Comparison of ENCODE assay signal across 12 cellular contexts in genomic region chr22:30830907-30831306, GRCh38.
DNase-seq lines count a peak whose midpoint lies in the region; ATAC-seq, FAIRE-seq and TF ChIP-seq lines count a peak whose summit lies in the region.
"Had no signal": no experiment of that assay in that cellular context is flagged by ENCODE, and none has a peak within 500 bp of the region (broad histone marks: within the 10 kb centered on the region; RNA-seq: fewer than 3 reads in every experiment).

No MANE protein-coding gene starts in this region.

- peak overlapping the region; percentile 20; the same call in 1 of the 3 replicates for H3K4me3 ChIP-seq in A549
- no peak overlapping the region for H3K4me3 ChIP-seq in astrocyte of the spinal cord (ENCODE audit: low read depth, low read length)
- no peak overlapping the region for H3K4me3 ChIP-seq in kidney epithelial cell (ENCODE audit: low read depth, low read length)

- H3K4me2 ChIP-seq in A549, result peak overlapping the region; percentile 78

- peaks cover 52% of the 10 kb centered on the region for H3K4me1 ChIP-seq in A549

- peak; percentile 87 for FAIRE-seq in A549 (lab: Jason Lieb, UNC)

- H3K9me3 ChIP-seq in A549, result no peaks in the 10 kb centered on the region

- no peak; a peak in 1 of 5 replicates for TF ChIP-seq RAD21 in A549 (conservative IDR thresholded peaks at IDR 0.05 in 1 of 2, IDR thresholded peaks at IDR 0.05 in 1 of 2)

- peak; percentile 70 to 96 for DNase-seq in A549 (ENCODE audit: low read depth in 1 of 2, low spot score in 1 of 2)
- peak; percentile 87 for DNase-seq in HFFc6
- DNase-seq in astrocyte of the spinal cord (ENCODE audit: low read depth, low spot score), result peak; percentile 86
- peak; percentile 29 for DNase-seq in kidney epithelial cell (ENCODE audit: low read depth)
- DNase-seq in OCI-M1 (lab: John Stamatoyannopoulos, UW), result no peak
- no peak for DNase-seq in activated CD8-positive, alpha-beta memory T cell treated with anti-CD3 and anti-CD28 coated beads, Interleukin-2, amount 10 ng/mL, durations not matched to agents 7 days and 5 days
- no peak for DNase-seq in activated T-cell treated with anti-CD3 and anti-CD28 coated beads, Interleukin-2, amount 50 U/mL, for 48 hours
- no peak for DNase-seq in activated T-cell treated with anti-CD3 and anti-CD28 coated beads, Interleukin-2, amount 50 U/mL, for 1 hour
- DNase-seq: activated CD8-positive, alpha-beta T cell treated with anti-CD3 and anti-CD28 coated beads, Interleukin-2, amount 10 ng/mL, durations not matched to agents 7 days and 5 days; C1 segment of cervical spinal cord; Karpas-422; stimulated activated CD4-positive, alpha-beta T cell treated with anti-CD3 and anti-CD28 coated beads, Interleukin-4, amount 100 ng/mL, for 4 hours had no signal

- no peaks in the 10 kb centered on the region for H3K36me3 ChIP-seq in kidney epithelial cell (ENCODE audit: control insufficient read depth, insufficient read depth, low read length)

- H3K4me1 Mint-ChIP-seq in HFFc6 (ENCODE audit: low read depth), result peaks cover 43% of the 10 kb centered on the region
- peaks cover 3% of the 10 kb centered on the region for H3K4me1 Mint-ChIP-seq in activated CD8-positive, alpha-beta memory T cell treated with anti-CD3 and anti-CD28 coated beads, Interleukin-2, amount 10 ng/mL, durations not matched to agents 7 days and 5 days

- peak; percentile 64 to 75; a peak in 3 of 5 replicates for TF ChIP-seq EP300 in A549 (IDR thresholded peaks at IDR 0.05)

- WGBS in A549 (ENCODE audit: missing lambda C conversion rate), result 3% methylated on average over 7 of the region's 7 CpGs

- peaks cover 12% of the 10 kb centered on the region for H3K27me3 Mint-ChIP-seq in HFFc6 (ENCODE audit: insufficient read depth)
- H3K27me3 Mint-ChIP-seq in activated CD8-positive, alpha-beta memory T cell treated with anti-CD3 and anti-CD28 coated beads, Interleukin-2, amount 10 ng/mL, durations not matched to agents 7 days and 5 days, result peaks cover 13% of the 10 kb centered on the region

- in situ Hi-C loops in astrocyte of the spinal cord (cut with HindIII; ENCODE audit: low sequenced_read_pairs), result no loop called here

- H3K27me3 ChIP-seq in kidney epithelial cell (ENCODE audit: control insufficient read depth, insufficient read depth, low read length), result no peaks in the 10 kb centered on the region

- no peaks in the 10 kb centered on the region for H3K9me3 Mint-ChIP-seq in HFFc6
- H3K9me3 Mint-ChIP-seq in activated CD8-positive, alpha-beta memory T cell treated with anti-CD3 and anti-CD28 coated beads, Interleukin-2, amount 10 ng/mL, durations not matched to agents 7 days and 5 days (ENCODE audit: low read depth), result no peaks in the 10 kb centered on the region

- POLR2A ChIA-PET in A549 (lab: Yijun Ruan, JAX), result no interaction called here

- H3K27ac ChIP-seq in A549, result peak overlapping the region; percentile 93 to 99

- no peak for TF ChIP-seq POLR2A in A549 (IDR thresholded peaks at IDR 0.05; ENCODE audit: low read length)

- no peaks in the 10 kb centered on the region; the same call in 1 of the 2 replicates for H3K36me3 Mint-ChIP-seq in HFFc6 (ENCODE audit: low read depth)
- H3K36me3 Mint-ChIP-seq in activated CD8-positive, alpha-beta memory T cell treated with anti-CD3 and anti-CD28 coated beads, Interleukin-2, amount 10 ng/mL, durations not matched to agents 7 days and 5 days, result no peaks in the 10 kb centered on the region

- TF ChIP-seq CTCF in A549 (IDR thresholded peaks at IDR 0.05), result no peak
- no peak for TF ChIP-seq CTCF in HFFc6 (IDR thresholded peaks at IDR 0.05)
- no peak for TF ChIP-seq CTCF in astrocyte of the spinal cord (IDR thresholded peaks at IDR 0.05; ENCODE audit: low read depth, low read length)
- no peak for TF ChIP-seq CTCF in kidney epithelial cell (IDR thresholded peaks at IDR 0.05; ENCODE audit: insufficient read depth, low read length, poor library complexity, severe bottlenecking)

- ATAC-seq in A549, result peak; percentile 77 to 85
- no peak for ATAC-seq in activated CD8-positive, alpha-beta memory T cell treated with anti-CD3 and anti-CD28 coated beads, Interleukin-2, amount 10 ng/mL, durations not matched to agents 7 days and 5 days
- ATAC-seq: activated CD8-positive, alpha-beta T cell treated with anti-CD3 and anti-CD28 coated beads, Interleukin-2, amount 10 ng/mL, durations not matched to agents 7 days and 5 days had no signal

- H3K27ac Mint-ChIP-seq in HFFc6, result peak overlapping the region; percentile 91
- no peak overlapping the region for H3K27ac Mint-ChIP-seq in activated CD8-positive, alpha-beta memory T cell treated with anti-CD3 and anti-CD28 coated beads, Interleukin-2, amount 10 ng/mL, durations not matched to agents 7 days and 5 days
- H3K27ac Mint-ChIP-seq: activated CD8-positive, alpha-beta T cell treated with anti-CD3 and anti-CD28 coated beads, Interleukin-2, amount 10 ng/mL, durations not matched to agents 7 days and 5 days had no signal

- H3K4me3 Mint-ChIP-seq in HFFc6, result peak overlapping the region; percentile 72
- no peak overlapping the region for H3K4me3 Mint-ChIP-seq in activated CD8-positive, alpha-beta memory T cell treated with anti-CD3 and anti-CD28 coated beads, Interleukin-2, amount 10 ng/mL, durations not matched to agents 7 days and 5 days
- H3K4me3 Mint-ChIP-seq: activated CD8-positive, alpha-beta T cell treated with anti-CD3 and anti-CD28 coated beads, Interleukin-2, amount 10 ng/mL, durations not matched to agents 7 days and 5 days had no signal

- CTCF ChIA-PET in A549 (lab: Yijun Ruan, JAX), result interaction anchor here (0.8 to 1.9 kb wide), 4 partner anchors 8 to 89 kb away, joined by 3 to 6 read pairs (median 4); no protein-coding TSS in a partner anchor
- CTCF ChIA-PET in activated CD8-positive, alpha-beta memory T cell treated with anti-CD3 and anti-CD28 coated beads, Interleukin-2, amount 10 ng/mL, durations not matched to agents 7 days and 5 days (lab: Charles Lee), result no interaction called here

TF ChIP-seq in A549, 52 proteins besides CTCF, POLR2A, EP300 and RAD21 (continues in another document):
- 0 out of 2 replicates have a peak, but pooled peaks have one; percentile 48 for TF ChIP-seq EHF (CRISPR knock-in tag; IDR thresholded peaks at IDR 0.05)
- TF ChIP-seq HOXA7 (CRISPR knock-in tag; IDR thresholded peaks at IDR 0.05), result no peak
- TF ChIP-seq PBX3 (IDR thresholded peaks at IDR 0.05), result 0 out of 2 replicates have a peak, but pooled peaks have one; percentile 21
- TF ChIP-seq CEBPB (IDR thresholded peaks at IDR 0.05), result peak in 1 of 2 experiments; percentile 72; a peak in 2 of 4 replicates
- TF ChIP-seq CBX2 (IDR thresholded peaks at IDR 0.05; ENCODE audit: borderline replicate concordance, low read depth), result no peak
- peak; percentile 71 for TF ChIP-seq E2F6 (IDR thresholded peaks at IDR 0.05; ENCODE audit: borderline replicate concordance, low read depth)
- TF ChIP-seq ZSCAN20 (CRISPR knock-in tag; IDR thresholded peaks at IDR 0.05), result peak; percentile 76; the same call in 1 of the 2 replicates
- TF ChIP-seq ZNF302 (CRISPR knock-in tag; IDR thresholded peaks at IDR 0.05), result peak; percentile 59; the same call in 1 of the 2 replicates
- no peak for TF ChIP-seq NPAS2 (CRISPR knock-in tag; IDR thresholded peaks at IDR 0.05; ENCODE audit: borderline replicate concordance)
- 0 out of 3 replicates have a peak, but pooled peaks have one; percentile 13 for TF ChIP-seq SMC3 (IDR thresholded peaks at IDR 0.05)
- TF ChIP-seq JUN (IDR thresholded peaks at IDR 0.05), result peak in 1 of 2 experiments; percentile 11; a peak in 1 of 5 replicates
- no peak for TF ChIP-seq CBX8 (IDR thresholded peaks at IDR 0.05)
- TF ChIP-seq MAFK (IDR thresholded peaks at IDR 0.05; ENCODE audit: partially characterized antibody), result peak; percentile 78
- TF ChIP-seq FOSL2 (IDR thresholded peaks at IDR 0.05), result peak; percentile 37; the same call in 1 of the 2 replicates
- peak; percentile 85 for TF ChIP-seq FOSL2 (CRISPR knock-in tag; IDR thresholded peaks at IDR 0.05)
- TF ChIP-seq, protein P1, sequence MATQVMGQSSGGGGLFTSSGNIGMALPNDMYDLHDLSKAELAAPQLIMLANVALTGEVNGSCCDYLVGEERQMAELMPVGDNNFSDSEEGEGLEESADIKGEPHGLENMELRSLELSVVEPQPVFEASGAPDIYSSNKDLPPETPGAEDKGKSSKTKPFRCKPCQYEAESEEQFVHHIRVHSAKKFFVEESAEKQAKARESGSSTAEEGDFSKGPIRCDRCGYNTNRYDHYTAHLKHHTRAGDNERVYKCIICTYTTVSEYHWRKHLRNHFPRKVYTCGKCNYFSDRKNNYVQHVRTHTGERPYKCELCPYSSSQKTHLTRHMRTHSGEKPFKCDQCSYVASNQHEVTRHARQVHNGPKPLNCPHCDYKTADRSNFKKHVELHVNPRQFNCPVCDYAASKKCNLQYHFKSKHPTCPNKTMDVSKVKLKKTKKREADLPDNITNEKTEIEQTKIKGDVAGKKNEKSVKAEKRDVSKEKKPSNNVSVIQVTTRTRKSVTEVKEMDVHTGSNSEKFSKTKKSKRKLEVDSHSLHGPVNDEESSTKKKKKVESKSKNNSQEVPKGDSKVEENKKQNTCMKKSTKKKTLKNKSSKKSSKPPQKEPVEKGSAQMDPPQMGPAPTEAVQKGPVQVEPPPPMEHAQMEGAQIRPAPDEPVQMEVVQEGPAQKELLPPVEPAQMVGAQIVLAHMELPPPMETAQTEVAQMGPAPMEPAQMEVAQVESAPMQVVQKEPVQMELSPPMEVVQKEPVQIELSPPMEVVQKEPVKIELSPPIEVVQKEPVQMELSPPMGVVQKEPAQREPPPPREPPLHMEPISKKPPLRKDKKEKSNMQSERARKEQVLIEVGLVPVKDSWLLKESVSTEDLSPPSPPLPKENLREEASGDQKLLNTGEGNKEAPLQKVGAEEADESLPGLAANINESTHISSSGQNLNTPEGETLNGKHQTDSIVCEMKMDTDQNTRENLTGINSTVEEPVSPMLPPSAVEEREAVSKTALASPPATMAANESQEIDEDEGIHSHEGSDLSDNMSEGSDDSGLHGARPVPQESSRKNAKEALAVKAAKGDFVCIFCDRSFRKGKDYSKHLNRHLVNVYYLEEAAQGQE (IDR thresholded peaks at IDR 0.05), result no peak

Comparison
In these comparisons a context has a peak if more than half of its experiments do, and no peak if none do; other contexts are left out.
1. DNase-seq: peak in A549 (2 of 2), HFFc6 (single experiment), astrocyte of the spinal cord (single experiment) and kidney epithelial cell (single experiment); none in OCI-M1 (single experiment), activated CD8-positive, alpha-beta memory T cell treated with anti-CD3 and anti-CD28 coated beads, Interleukin-2, amount 10 ng/mL, durations not matched to agents 7 days and 5 days (single experiment), activated T-cell treated with anti-CD3 and anti-CD28 coated beads, Interleukin-2, amount 50 U/mL, for 48 hours (0 of 2) and activated T-cell treated with anti-CD3 and anti-CD28 coated beads, Interleukin-2, amount 50 U/mL, for 1 hour (single experiment).